In genomic region chr4:116925900-116926457, GRCh38 we compare ENCODE assay signal across 9 cellular contexts.
DNase-seq lines count a peak whose midpoint lies in the region; ATAC-seq and TF ChIP-seq lines count a peak whose summit lies in the region.
"Had no signal": no experiment of that assay in that cellular context is flagged by ENCODE, and none has a peak within 500 bp of the region (broad histone marks: within the 10 kb centered on the region; RNA-seq: fewer than 3 reads in every experiment).

No MANE protein-coding gene starts in this region.

- ATAC-seq in T-cell (replicated peaks in 1 of 4) (no peak), GM18867 (IDR thresholded peaks at IDR 0.05; ENCODE audit: unreplicated experiment) (no peak)

- no peak overlapping the region for H3K27ac Mint-ChIP-seq in T-cell
- H3K27ac Mint-ChIP-seq: activated naive CD4-positive, alpha-beta T cell treated with anti-CD3 and anti-CD28 coated beads, Interleukin-2, amount 50 U/mL, for 24 hours had no signal

- no peaks in the 10 kb centered on the region for H3K4me1 Mint-ChIP-seq in T-cell
- H3K4me1 Mint-ChIP-seq: activated naive CD4-positive, alpha-beta T cell treated with anti-CD3 and anti-CD28 coated beads, Interleukin-2, amount 50 U/mL, for 24 hours had no signal

- TF ChIP-seq POLR2A in tibial nerve (IDR thresholded peaks at IDR 0.05) = no peak

- no peak for TF ChIP-seq EP300 in tibial nerve (IDR thresholded peaks at IDR 0.05)

- H3K27me3 ChIP-seq in NT2/D1 (ENCODE audit: insufficient read depth, insufficient read length) (peaks cover 5% of the 10 kb centered on the region), tibial nerve (peaks cover 0 to 14% of the 10 kb centered on the region in 2 donors)

- H3K4me1 ChIP-seq in NT2/D1 (ENCODE audit: insufficient read depth, insufficient read length) (no peaks in the 10 kb centered on the region), mesodermal cell (ENCODE audit: control insufficient read depth, insufficient read depth, low read length, poor library complexity, severe bottlenecking) (no peaks in the 10 kb centered on the region), tibial nerve (peaks cover 0 to 16% (median 0%) of the 10 kb centered on the region in 4 donors)

- peak overlapping the region; percentile 37 for H3K4me3 ChIP-seq in NT2/D1 (ENCODE audit: insufficient read length, low read depth)
- peak overlapping the region; percentile 1 for H3K4me3 ChIP-seq in epithelial cell of esophagus (ENCODE audit: low read length)
- peak overlapping the region; percentile 45 for H3K4me3 ChIP-seq in mesodermal cell (ENCODE audit: extremely low read depth, insufficient read depth, low read length, poor library complexity, severe bottlenecking)
- H3K4me3 ChIP-seq in tibial nerve = peak overlapping the region in 3 of 4 donors; percentile 38 to 49 (median 42)

- DNase-seq in NT2/D1 (ENCODE audit: low read depth, low spot score) = peak; percentile 25
- peak; percentile 15 for DNase-seq in epithelial cell of esophagus (ENCODE audit: low read depth)
- DNase-seq in tibial nerve (ENCODE audit: low spot score in 2 of 2) = no peak
- DNase-seq in COR-L47 (lab: John Stamatoyannopoulos, UW) = no peak
- no peak for DNase-seq in T-cell

- no peak overlapping the region for H3K4me3 Mint-ChIP-seq in T-cell
- H3K4me3 Mint-ChIP-seq: activated naive CD4-positive, alpha-beta T cell treated with anti-CD3 and anti-CD28 coated beads, Interleukin-2, amount 50 U/mL, for 24 hours had no signal

- POLR2A ChIA-PET in T-cell (lab: Charles Lee) = no interaction called here

- peaks cover 3 to 8% (median 7%) of the 10 kb centered on the region in 3 donors for H3K9me3 Mint-ChIP-seq in T-cell

- H3K27ac ChIP-seq in mesodermal cell (ENCODE audit: low read depth, low read length, severe bottlenecking) (no peak overlapping the region), tibial nerve (no peak overlapping the region)
- H3K27ac ChIP-seq: VCaP had no signal

- H3K27me3 Mint-ChIP-seq in T-cell = peaks cover 4% of the 10 kb centered on the region in 2 donors

- no peak for TF ChIP-seq CTCF in epithelial cell of esophagus (IDR thresholded peaks at IDR 0.05; ENCODE audit: insufficient read depth, low read depth, low read length, missing control alignments)
- TF ChIP-seq CTCF in tibial nerve (IDR thresholded peaks at IDR 0.05) = no peak

- CTCF ChIA-PET in T-cell (lab: Charles Lee) = no interaction called here

- H3K36me3 ChIP-seq in NT2/D1 (ENCODE audit: insufficient read depth, insufficient read length, low read length) = no peaks in the 10 kb centered on the region
- H3K36me3 ChIP-seq in mesodermal cell (ENCODE audit: control insufficient read depth, insufficient read depth, low read length) = no peaks in the 10 kb centered on the region
- H3K36me3 ChIP-seq in tibial nerve = no peaks in the 10 kb centered on the region

- H3K9ac ChIP-seq in NT2/D1 (ENCODE audit: insufficient read length, low read depth) = peak overlapping the region; percentile 61

- H3K9me3 ChIP-seq in NT2/D1 (ENCODE audit: insufficient read depth, low read length) (no peaks in the 10 kb centered on the region), mesodermal cell (ENCODE audit: control insufficient read depth, low read length) (no peaks in the 10 kb centered on the region), tibial nerve (no peaks in the 10 kb centered on the region)

- H3K36me3 Mint-ChIP-seq in T-cell = no peaks in the 10 kb centered on the region
- H3K36me3 Mint-ChIP-seq: activated naive CD4-positive, alpha-beta T cell treated with anti-CD3 and anti-CD28 coated beads, Interleukin-2, amount 50 U/mL, for 24 hours had no signal

- WGBS in mesodermal cell (ENCODE audit: insufficient coverage in 2 of 2), 2 experiments = 2 to 5% methylated on average over 30 to 37 of the region's 51 CpGs
- WGBS in tibial nerve, 2 donors = 3% methylated on average over 28 of the region's 51 CpGs

Comparison
In these comparisons a context has a peak if more than half of its experiments do, and no peak if none do; other contexts are left out.
1. DNase-seq: peak in NT2/D1 (single experiment) and epithelial cell of esophagus (single experiment); none in tibial nerve (0 of 2), COR-L47 (single experiment) and T-cell (0 of 34).
2. Peak in every context shown above with its lines, with median percentiles within 50 percentile points of each other: H3K4me3 ChIP-seq.